23 cellular contexts compared by ENCODE assay signal in the genomic region with DNA sequence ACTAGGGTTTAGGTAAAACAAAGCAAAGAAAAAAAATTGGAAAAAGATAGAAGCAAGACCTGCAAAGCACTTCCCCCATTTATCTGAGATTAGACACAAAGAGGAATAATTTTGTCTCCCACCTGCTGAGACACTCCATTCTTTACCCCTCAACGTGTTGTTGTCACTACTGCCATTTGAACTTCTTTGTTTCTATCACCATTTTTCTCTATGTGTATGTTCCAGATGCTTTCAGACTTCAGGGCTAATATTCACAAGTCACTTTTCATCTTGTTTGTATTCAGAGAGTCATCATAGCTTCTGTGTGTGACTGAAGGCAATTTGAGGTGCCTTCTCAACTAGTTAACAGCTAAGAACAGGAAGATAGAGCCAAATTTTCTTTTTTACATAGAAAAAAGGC.
"Had no signal": no experiment of that assay in that cellular context is flagged by ENCODE, and none has a peak within 500 bp of the region (broad histone marks: within the 10 kb centered on the region; RNA-seq: fewer than 3 reads in every experiment).

No MANE protein-coding gene starts in this region.

- ATAC-seq: effector memory CD8-positive, alpha-beta T cell; esophagus mucosa; gastrocnemius medialis; heart right ventricle; left cardiac atrium; left lung; left ventricle myocardium superior; lower lobe of right lung had no signal

- H3K27ac ChIP-seq: colonic mucosa, epithelial cell of prostate, esophagus squamous epithelium, gastrocnemius medialis, heart right ventricle, left lung, lower lobe of right lung had no signal

- H3K4me3 ChIP-seq: colonic mucosa, esophagus squamous epithelium, gastrocnemius medialis, heart right ventricle, left lung, lower lobe of right lung had no signal

- H3K27ac Mint-ChIP-seq: dendritic cell treated with granulocyte-macrophage colony-stimulating factor and Interleukin-4, amounts not matched to agents 40 ng/mL and 50 ng/mL, for 4 days; effector memory CD8-positive, alpha-beta T cell; endodermal cell had no signal

- H3K4me3 Mint-ChIP-seq: dendritic cell treated with granulocyte-macrophage colony-stimulating factor and Interleukin-4, amounts not matched to agents 40 ng/mL and 50 ng/mL, for 4 days; effector memory CD8-positive, alpha-beta T cell; endodermal cell had no signal

- H3K27me3 ChIP-seq: colonic mucosa, esophagus squamous epithelium, gastrocnemius medialis, heart right ventricle, left lung had no signal

- H3K27me3 Mint-ChIP-seq: dendritic cell treated with granulocyte-macrophage colony-stimulating factor and Interleukin-4, amounts not matched to agents 40 ng/mL and 50 ng/mL, for 4 days had no signal

- H3K9me3 ChIP-seq: colonic mucosa, esophagus squamous epithelium, gastrocnemius medialis, heart right ventricle, lower lobe of right lung had no signal

- H3K36me3 ChIP-seq: colonic mucosa, esophagus squamous epithelium, gastrocnemius medialis, heart right ventricle, left lung, lower lobe of right lung had no signal

- DNase-seq: colonic mucosa; cortex of kidney; effector CD8-positive, alpha-beta T cell; effector memory CD8-positive, alpha-beta T cell; endodermal cell; erythroblast; esophagus squamous epithelium; foreskin fibroblast; foreskin melanocyte; gastrocnemius medialis; glutamatergic neuron; head of caudate nucleus; heart right ventricle; hippocampal formation; left cardiac atrium; left lung; left ventricle myocardium superior; lower lobe of right lung; mesenchymal stem cell; midbrain had no signal

- H3K4me1 ChIP-seq: colonic mucosa, esophagus squamous epithelium, gastrocnemius medialis, left lung, lower lobe of right lung had no signal

- H3K9me3 Mint-ChIP-seq: effector memory CD8-positive, alpha-beta T cell; endodermal cell had no signal
